Comparison of ENCODE assay signal across 9 cellular contexts in the genomic region with DNA sequence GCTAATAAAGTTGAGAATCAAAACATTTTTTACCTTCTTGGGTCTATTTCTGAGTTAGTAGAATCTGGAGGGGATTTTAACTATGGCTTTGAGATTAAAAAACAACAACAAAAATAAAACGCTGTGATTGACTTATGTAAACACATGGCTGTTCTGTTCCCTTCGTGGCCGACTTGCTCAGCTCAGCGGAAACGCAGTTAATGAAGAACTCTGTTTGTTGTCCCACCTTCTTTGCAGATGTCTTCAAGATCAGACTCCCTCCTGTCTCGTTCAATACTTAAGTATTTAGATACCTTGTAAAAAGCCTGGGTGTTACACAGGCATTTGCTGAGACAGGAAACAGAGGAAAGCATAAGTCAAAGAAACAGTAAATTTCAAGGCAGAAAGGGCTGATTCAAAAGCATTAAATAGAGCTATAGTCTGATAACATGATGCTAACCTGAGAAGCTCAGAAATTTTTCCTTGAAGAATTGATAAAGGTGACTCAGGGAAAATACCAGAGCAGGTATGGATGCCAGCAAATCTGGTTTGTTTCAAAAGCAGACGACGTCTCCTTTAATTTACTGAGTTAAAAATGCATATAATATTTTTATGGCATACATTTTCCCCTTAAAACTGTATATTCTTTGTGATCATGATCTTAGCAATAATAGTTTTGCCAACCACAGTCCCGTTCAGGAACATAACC. TPM values are rescaled to one million over a fixed set of nuclear protein-coding genes. Genes with fewer than 3 reads are reported as not detected.
DNase-seq lines count a peak whose midpoint lies in the region; ATAC-seq and TF ChIP-seq lines count a peak whose summit lies in the region.
"Had no signal": no experiment of that assay in that cellular context is flagged by ENCODE, and none has a peak within 500 bp of the region (broad histone marks: within the 10 kb centered on the region; RNA-seq: fewer than 3 reads in every experiment).

No MANE protein-coding gene starts in this region.

- H3K18ac ChIP-seq in mesenchymal stem cell (ENCODE audit: low read depth in 1 of 2, low read length in 2 of 2), result no peak overlapping the region

- H3K23ac ChIP-seq in mesenchymal stem cell (ENCODE audit: low read length in 2 of 2), result no peak overlapping the region

- no peak for TF ChIP-seq CTCF in activated B cell treated with CpG ODN at 0.5 μM for 24 hours (IDR thresholded peaks at IDR 0.05)

- no peak overlapping the region for H3K27ac ChIP-seq in CD4-positive, alpha-beta memory T cell (ENCODE audit: low read depth, low read length)
- H3K27ac ChIP-seq in HUES48 (ENCODE audit: low read depth, low read length) (peak overlapping the region; percentile 99), mesenchymal stem cell (ENCODE audit: low read length, poor library complexity, severe bottlenecking) (no peak overlapping the region)

- H3K27me3 ChIP-seq in CD4-positive, alpha-beta memory T cell (ENCODE audit: insufficient read depth, low read length), result no peaks in the 10 kb centered on the region
- H3K27me3 ChIP-seq in HUES48 (ENCODE audit: control insufficient read depth, insufficient read depth, low read length), result no peaks in the 10 kb centered on the region
- H3K27me3 ChIP-seq in mesenchymal stem cell (ENCODE audit: control insufficient read depth in 1 of 2, insufficient read depth in 1 of 2, low read length in 2 of 2), result no peaks in the 10 kb centered on the region
- no peaks in the 10 kb centered on the region for H3K27me3 ChIP-seq in H7 (ENCODE audit: control insufficient read depth, insufficient read depth, low read length)

- no peaks in the 10 kb centered on the region for H3K9me3 ChIP-seq in CD4-positive, alpha-beta memory T cell (ENCODE audit: control insufficient read depth in 1 of 2, low read length in 2 of 2)
- H3K9me3 ChIP-seq in HUES48 (ENCODE audit: control insufficient read depth, insufficient read depth, low read length) (no peaks in the 10 kb centered on the region), mesenchymal stem cell (ENCODE audit: control insufficient read depth, low read length) (no peaks in the 10 kb centered on the region)

- peak overlapping the region; percentile 74 for H3K9ac ChIP-seq in HUES48 (ENCODE audit: low read depth, low read length)
- H3K9ac ChIP-seq in mesenchymal stem cell (ENCODE audit: low read length), result no peak overlapping the region

- H3K9me3 Mint-ChIP-seq in CD4-positive, alpha-beta memory T cell, result no peaks in the 10 kb centered on the region
- H3K9me3 Mint-ChIP-seq in activated B cell treated with CpG ODN at 0.5 μM for 24 hours, result peaks cover 4% of the 10 kb centered on the region

- H3K36me3 ChIP-seq in CD4-positive, alpha-beta memory T cell (ENCODE audit: insufficient read depth, low read length), result no peaks in the 10 kb centered on the region
- H3K36me3 ChIP-seq in HUES48 (ENCODE audit: control insufficient read depth, insufficient read depth, low read length), result no peaks in the 10 kb centered on the region
- no peaks in the 10 kb centered on the region for H3K36me3 ChIP-seq in mesenchymal stem cell (ENCODE audit: control insufficient read depth in 1 of 2, insufficient read depth in 2 of 2, low read depth in 1 of 2, low read length in 2 of 2)
- no peaks in the 10 kb centered on the region for H3K36me3 ChIP-seq in H7 (replicated peaks; ENCODE audit: control insufficient read depth, insufficient read depth, low read length)

- H3K4me3 ChIP-seq in CD4-positive, alpha-beta memory T cell (ENCODE audit: low read length in 2 of 2), result no peak overlapping the region
- peak overlapping the region; percentile 38 for H3K4me3 ChIP-seq in HUES48 (ENCODE audit: low read depth, low read length)
- no peak overlapping the region for H3K4me3 ChIP-seq in mesenchymal stem cell (ENCODE audit: insufficient read depth in 1 of 2, low read depth in 1 of 2, low read length in 2 of 2)
- no peak overlapping the region for H3K4me3 ChIP-seq in H7 (ENCODE audit: insufficient read depth, low read depth, low read length)

- no peak overlapping the region for H2BK15ac ChIP-seq in mesenchymal stem cell (ENCODE audit: low read depth, poor library complexity, severe bottlenecking)

- no peak overlapping the region for H2BK5ac ChIP-seq in mesenchymal stem cell (ENCODE audit: low read depth, low read length, poor library complexity, severe bottlenecking)

- intact Hi-C loops in CD4-positive, alpha-beta memory T cell (cut with micrococcal nuclease), result no loop called here
- intact Hi-C loops in activated B cell treated with CpG ODN at 0.5 μM for 24 hours (cut with micrococcal nuclease), result loop anchor here (1.0 kb wide), 1 partner anchor 23 kb away; a partner anchor contains a TSS

- no peak overlapping the region for H2AK5ac ChIP-seq in mesenchymal stem cell (ENCODE audit: low read length, severe bottlenecking)

- H4K91ac ChIP-seq in mesenchymal stem cell (ENCODE audit: low read length), result no peak overlapping the region

- DNase-seq in CD4-positive, alpha-beta memory T cell, result no peak
- DNase-seq in activated B cell treated with CpG ODN at 0.5 μM for 24 hours (no peak), mesenchymal stem cell (peak; percentile 15), NOMO-1 treated with dmso at 0.1 percent for 144 hours (lab: John Stamatoyannopoulos, UW; ENCODE audit: unreplicated experiment) (no peak), H7 (no peak)
- DNase-seq: posterior cingulate gyrus had no signal

- H3K4me1 ChIP-seq in CD4-positive, alpha-beta memory T cell (ENCODE audit: insufficient read depth, low read length), result peaks cover 19% of the 10 kb centered on the region
- H3K4me1 ChIP-seq in HUES48 (ENCODE audit: control insufficient read depth, insufficient read depth, low read length) (peaks cover 29% of the 10 kb centered on the region), mesenchymal stem cell (ENCODE audit: control insufficient read depth, insufficient read depth, low read depth, low read length) (peaks cover 2% of the 10 kb centered on the region)

- H3K36me3 Mint-ChIP-seq in CD4-positive, alpha-beta memory T cell, result no peaks in the 10 kb centered on the region
- H3K36me3 Mint-ChIP-seq in activated B cell treated with CpG ODN at 0.5 μM for 24 hours (ENCODE audit: low read depth), result no peaks in the 10 kb centered on the region

- POLR2A ChIA-PET in CD4-positive, alpha-beta memory T cell (lab: Charles Lee; ENCODE audit: partially characterized antibody), result interaction anchor here (1.4 kb wide), 1 partner anchor 19 kb away, joined by 3 read pairs; no protein-coding TSS in a partner anchor
- POLR2A ChIA-PET in activated B cell treated with CpG ODN at 0.5 μM for 24 hours (lab: Charles Lee), result interaction anchor here (0.5 to 6.8 kb wide), 8 partner anchors 14 to 30 kb away, joined by 3 to 58 read pairs (median 6); a partner anchor contains a TSS

- H3K4me2 ChIP-seq in mesenchymal stem cell (ENCODE audit: low read length, poor library complexity, severe bottlenecking), result no peak overlapping the region

- no peaks in the 10 kb centered on the region for H3K27me3 Mint-ChIP-seq in CD4-positive, alpha-beta memory T cell
- H3K27me3 Mint-ChIP-seq in activated B cell treated with CpG ODN at 0.5 μM for 24 hours, result no peaks in the 10 kb centered on the region

- no peak overlapping the region for H3K4ac ChIP-seq in mesenchymal stem cell (ENCODE audit: low read depth in 1 of 2, low read length in 2 of 2)

- peak overlapping the region in 1 of 8 donors; percentile 62 for H3K4me3 Mint-ChIP-seq in CD4-positive, alpha-beta memory T cell
- H3K4me3 Mint-ChIP-seq in activated B cell treated with CpG ODN at 0.5 μM for 24 hours, result no peak overlapping the region

- no peak overlapping the region for H3K14ac ChIP-seq in mesenchymal stem cell (ENCODE audit: low read length in 2 of 2)

- H2BK12ac ChIP-seq in mesenchymal stem cell (ENCODE audit: low read length in 2 of 2), result no peak overlapping the region

- H3K4me1 Mint-ChIP-seq in CD4-positive, alpha-beta memory T cell, result peaks cover 4 to 16% (median 11%) of the 10 kb centered on the region in 4 donors
- peaks cover 45% of the 10 kb centered on the region for H3K4me1 Mint-ChIP-seq in activated B cell treated with CpG ODN at 0.5 μM for 24 hours

- H4K8ac ChIP-seq in mesenchymal stem cell (ENCODE audit: low read length), result no peak overlapping the region

- 8% methylated on average over 5 of the region's 9 CpGs for WGBS in mesenchymal stem cell

- no peak for ATAC-seq in activated B cell treated with CpG ODN at 0.5 μM for 24 hours (ENCODE audit: low read depth)
- ATAC-seq in GM21515 (IDR thresholded peaks at IDR 0.05; ENCODE audit: unreplicated experiment), result no peak
- ATAC-seq in HG02759 (IDR thresholded peaks at IDR 0.05; ENCODE audit: unreplicated experiment), result no peak

- CTCF ChIA-PET in CD4-positive, alpha-beta memory T cell (lab: Charles Lee; ENCODE audit: partially characterized antibody), result no interaction called here
- CTCF ChIA-PET in activated B cell treated with CpG ODN at 0.5 μM for 24 hours (lab: Charles Lee), result interaction anchor here (0.6 to 1.1 kb wide), 4 partner anchors 22 to 24 kb away, joined by 3 to 6 read pairs (median 4); a partner anchor contains a TSS

- H2AFZ ChIP-seq in mesenchymal stem cell (ENCODE audit: low read depth, low read length), result no peak overlapping the region

- H3K79me1 ChIP-seq in mesenchymal stem cell (replicated peaks; ENCODE audit: low read length, poor library complexity, severe bottlenecking), result no peaks in the 10 kb centered on the region

- peak overlapping the region in 6 of 7 donors; percentile 6 to 87 (median 80) for H3K27ac Mint-ChIP-seq in CD4-positive, alpha-beta memory T cell
- peak overlapping the region; percentile 87 for H3K27ac Mint-ChIP-seq in activated B cell treated with CpG ODN at 0.5 μM for 24 hours

- H2BK120ac ChIP-seq in mesenchymal stem cell (ENCODE audit: low read depth, low read length), result no peak overlapping the region

RNA-seq across cellular contexts. Expression of a gene that starts 21.7 kb away (rescaled TPM):
- total RNA-seq in CD4-positive, alpha-beta memory T cell, result 10 to 100 TPM; 53.2 to 58.4 TPM
- polyA plus RNA-seq in CD4-positive, alpha-beta memory T cell, result 1 to 10 TPM; 5.9 to 8.2 TPM
- 24.8 and 27.1 TPM in 2 replicates for total RNA-seq in activated B cell treated with CpG ODN at 0.5 μM for 24 hours
- polyA plus RNA-seq in mesenchymal stem cell (2013, experiment 1 of 2), result 14.3 TPM
- polyA plus RNA-seq in mesenchymal stem cell (2013, experiment 2 of 2), result 13.8 TPM
- total RNA-seq in H7 (2014; rRNA removed; shearing (Covaris generic)), result 30.7 and 55.2 TPM in 2 replicates

RNA-seq across cellular contexts. Expression of a gene that starts 23.2 kb away (rescaled TPM):
- 100 to 1,000 TPM; 107 to 108 TPM for total RNA-seq in CD4-positive, alpha-beta memory T cell
- polyA plus RNA-seq in CD4-positive, alpha-beta memory T cell, result 10 to 100 TPM in 1 of 2 donors, 1 to 10 TPM in 1; 4.2 to 26.7 TPM
- total RNA-seq in activated B cell treated with CpG ODN at 0.5 μM for 24 hours, result 146 and 150 TPM in 2 replicates
- polyA plus RNA-seq in mesenchymal stem cell (2013, experiment 1 of 2), result 25.6 TPM
- polyA plus RNA-seq in mesenchymal stem cell (2013, experiment 2 of 2), result 26.0 TPM
- total RNA-seq in H7 (2014; rRNA removed; shearing (Covaris generic)), result 55.9 and 61.0 TPM in 2 replicates
